1 cellular context compared by ENCODE assay signal in genomic region chr3:105366302-105367062, GRCh38.
TF ChIP-seq lines count a peak whose summit lies in the region.

TSS of gene ALCAM (plus strand) at chr3:105366909.

TF ChIP-seq in H1, 55 proteins besides CTCF, POLR2A, EP300 and RAD21 (continued from another document):
- TF ChIP-seq TCF12 (IDR thresholded peaks at IDR 0.05; ENCODE audit: low read depth, low read length) (no peak), BRCA1 (IDR thresholded peaks at IDR 0.05; ENCODE audit: low read depth, low read length) (no peak), CTBP2 (IDR thresholded peaks at IDR 0.05; ENCODE audit: borderline replicate concordance, insufficient read depth, insufficient read length, low read length) (no peak), CBX5 (IDR thresholded peaks at IDR 0.05; ENCODE audit: low read depth, low read length) (no peak), RBBP5 (IDR thresholded peaks at IDR 0.05; ENCODE audit: borderline replicate concordance, low read depth, low read length) (no peak), NANOG (IDR thresholded peaks at IDR 0.05; ENCODE audit: insufficient read depth, low read depth, low read length, poor library complexity, severe bottlenecking) (no peak), EZH2 (IDR thresholded peaks at IDR 0.05; ENCODE audit: low read depth, low read length, severe bottlenecking) (no peak), HDAC2 (IDR thresholded peaks at IDR 0.05; ENCODE audit: borderline replicate concordance in 1 of 2, low read depth in 2 of 2, low read length in 2 of 2) (no peak), MAFK (IDR thresholded peaks at IDR 0.05; ENCODE audit: low read depth, low read length) (no peak), TAF7 (optimal IDR thresholded peaks at IDR 0.05; ENCODE audit: borderline replicate concordance, low read depth, low read length) (peak; percentile 9), BACH1 (IDR thresholded peaks at IDR 0.05; ENCODE audit: low read length) (no peak), GTF2F1 (IDR thresholded peaks at IDR 0.05; ENCODE audit: borderline replicate concordance, low read depth, low read length) (no peak), NRF1 (IDR thresholded peaks at IDR 0.05; ENCODE audit: low read depth, low read length) (no peak), E2F6 (IDR thresholded peaks at IDR 0.05) (peak; percentile 93), RXRA (IDR thresholded peaks at IDR 0.05; ENCODE audit: insufficient read depth, low read depth, low read length) (no peak), USF2 (IDR thresholded peaks at IDR 0.05; ENCODE audit: low read length) (no peak), SRF (IDR thresholded peaks at IDR 0.05; ENCODE audit: low read depth, low read length) (no peak), CHD1 (IDR thresholded peaks at IDR 0.05; ENCODE audit: low read depth, low read length) (no peak), SAP30 (IDR thresholded peaks at IDR 0.05; ENCODE audit: insufficient read depth, insufficient replicate concordance, low read length) (no peak), CEBPB (IDR thresholded peaks at IDR 0.05; ENCODE audit: low read depth, low read length) (no peak; the same call in 1 of the 2 replicates), PHF8 (conservative IDR thresholded peaks at IDR 0.05; ENCODE audit: low read depth, low read length) (no peak; the same call in 1 of the 2 replicates), ATF3 (IDR thresholded peaks at IDR 0.05; ENCODE audit: insufficient read depth, low read depth, low read length) (no peak), JUN (IDR thresholded peaks at IDR 0.05; ENCODE audit: low read depth, low read length) (no peak), SIX5 (IDR thresholded peaks at IDR 0.05; ENCODE audit: low read depth, low read length) (no peak), JUND (IDR thresholded peaks at IDR 0.05; ENCODE audit: low read length) (no peak), HDAC6 (IDR thresholded peaks at IDR 0.05; ENCODE audit: low read depth, low read length) (no peak), BCL11A (IDR thresholded peaks at IDR 0.05; ENCODE audit: low read depth in 2 of 2, low read length in 2 of 2) (no peak), CHD2 (IDR thresholded peaks at IDR 0.05; ENCODE audit: low read length) (peak; percentile 60; the same call in 1 of the 2 replicates), YY1 (IDR thresholded peaks at IDR 0.05; ENCODE audit: low read depth, low read length) (no peak), ASH2L (IDR thresholded peaks at IDR 0.05; ENCODE audit: low read length) (peak; percentile 93), KDM1A (IDR thresholded peaks at IDR 0.05; ENCODE audit: borderline replicate concordance, low read length) (no peak), TEAD4 (IDR thresholded peaks at IDR 0.05; ENCODE audit: low read depth, low read length) (no peak), ZNF274 (IDR thresholded peaks at IDR 0.05; ENCODE audit: borderline replicate concordance, extremely low read depth, low read length) (no peak), CREB1 (IDR thresholded peaks at IDR 0.05) (0 out of 2 replicates have a peak, but pooled peaks have one; percentile 25), MAX (IDR thresholded peaks at IDR 0.05) (peak; percentile 97), TAF1 (IDR thresholded peaks at IDR 0.05; ENCODE audit: low read depth, low read length) (peak; percentile 39; the same call in 1 of the 2 replicates), EGR1 (IDR thresholded peaks at IDR 0.05; ENCODE audit: borderline replicate concordance, low read depth, low read length) (no peak), CBX8 (IDR thresholded peaks at IDR 0.05; ENCODE audit: borderline replicate concordance, low read depth, low read length) (no peak), SP4 (IDR thresholded peaks at IDR 0.05; ENCODE audit: low read length) (no peak), POU5F1 (IDR thresholded peaks at IDR 0.05; ENCODE audit: low read depth, low read length) (no peak)
- TF ChIP-seq, protein P1, sequence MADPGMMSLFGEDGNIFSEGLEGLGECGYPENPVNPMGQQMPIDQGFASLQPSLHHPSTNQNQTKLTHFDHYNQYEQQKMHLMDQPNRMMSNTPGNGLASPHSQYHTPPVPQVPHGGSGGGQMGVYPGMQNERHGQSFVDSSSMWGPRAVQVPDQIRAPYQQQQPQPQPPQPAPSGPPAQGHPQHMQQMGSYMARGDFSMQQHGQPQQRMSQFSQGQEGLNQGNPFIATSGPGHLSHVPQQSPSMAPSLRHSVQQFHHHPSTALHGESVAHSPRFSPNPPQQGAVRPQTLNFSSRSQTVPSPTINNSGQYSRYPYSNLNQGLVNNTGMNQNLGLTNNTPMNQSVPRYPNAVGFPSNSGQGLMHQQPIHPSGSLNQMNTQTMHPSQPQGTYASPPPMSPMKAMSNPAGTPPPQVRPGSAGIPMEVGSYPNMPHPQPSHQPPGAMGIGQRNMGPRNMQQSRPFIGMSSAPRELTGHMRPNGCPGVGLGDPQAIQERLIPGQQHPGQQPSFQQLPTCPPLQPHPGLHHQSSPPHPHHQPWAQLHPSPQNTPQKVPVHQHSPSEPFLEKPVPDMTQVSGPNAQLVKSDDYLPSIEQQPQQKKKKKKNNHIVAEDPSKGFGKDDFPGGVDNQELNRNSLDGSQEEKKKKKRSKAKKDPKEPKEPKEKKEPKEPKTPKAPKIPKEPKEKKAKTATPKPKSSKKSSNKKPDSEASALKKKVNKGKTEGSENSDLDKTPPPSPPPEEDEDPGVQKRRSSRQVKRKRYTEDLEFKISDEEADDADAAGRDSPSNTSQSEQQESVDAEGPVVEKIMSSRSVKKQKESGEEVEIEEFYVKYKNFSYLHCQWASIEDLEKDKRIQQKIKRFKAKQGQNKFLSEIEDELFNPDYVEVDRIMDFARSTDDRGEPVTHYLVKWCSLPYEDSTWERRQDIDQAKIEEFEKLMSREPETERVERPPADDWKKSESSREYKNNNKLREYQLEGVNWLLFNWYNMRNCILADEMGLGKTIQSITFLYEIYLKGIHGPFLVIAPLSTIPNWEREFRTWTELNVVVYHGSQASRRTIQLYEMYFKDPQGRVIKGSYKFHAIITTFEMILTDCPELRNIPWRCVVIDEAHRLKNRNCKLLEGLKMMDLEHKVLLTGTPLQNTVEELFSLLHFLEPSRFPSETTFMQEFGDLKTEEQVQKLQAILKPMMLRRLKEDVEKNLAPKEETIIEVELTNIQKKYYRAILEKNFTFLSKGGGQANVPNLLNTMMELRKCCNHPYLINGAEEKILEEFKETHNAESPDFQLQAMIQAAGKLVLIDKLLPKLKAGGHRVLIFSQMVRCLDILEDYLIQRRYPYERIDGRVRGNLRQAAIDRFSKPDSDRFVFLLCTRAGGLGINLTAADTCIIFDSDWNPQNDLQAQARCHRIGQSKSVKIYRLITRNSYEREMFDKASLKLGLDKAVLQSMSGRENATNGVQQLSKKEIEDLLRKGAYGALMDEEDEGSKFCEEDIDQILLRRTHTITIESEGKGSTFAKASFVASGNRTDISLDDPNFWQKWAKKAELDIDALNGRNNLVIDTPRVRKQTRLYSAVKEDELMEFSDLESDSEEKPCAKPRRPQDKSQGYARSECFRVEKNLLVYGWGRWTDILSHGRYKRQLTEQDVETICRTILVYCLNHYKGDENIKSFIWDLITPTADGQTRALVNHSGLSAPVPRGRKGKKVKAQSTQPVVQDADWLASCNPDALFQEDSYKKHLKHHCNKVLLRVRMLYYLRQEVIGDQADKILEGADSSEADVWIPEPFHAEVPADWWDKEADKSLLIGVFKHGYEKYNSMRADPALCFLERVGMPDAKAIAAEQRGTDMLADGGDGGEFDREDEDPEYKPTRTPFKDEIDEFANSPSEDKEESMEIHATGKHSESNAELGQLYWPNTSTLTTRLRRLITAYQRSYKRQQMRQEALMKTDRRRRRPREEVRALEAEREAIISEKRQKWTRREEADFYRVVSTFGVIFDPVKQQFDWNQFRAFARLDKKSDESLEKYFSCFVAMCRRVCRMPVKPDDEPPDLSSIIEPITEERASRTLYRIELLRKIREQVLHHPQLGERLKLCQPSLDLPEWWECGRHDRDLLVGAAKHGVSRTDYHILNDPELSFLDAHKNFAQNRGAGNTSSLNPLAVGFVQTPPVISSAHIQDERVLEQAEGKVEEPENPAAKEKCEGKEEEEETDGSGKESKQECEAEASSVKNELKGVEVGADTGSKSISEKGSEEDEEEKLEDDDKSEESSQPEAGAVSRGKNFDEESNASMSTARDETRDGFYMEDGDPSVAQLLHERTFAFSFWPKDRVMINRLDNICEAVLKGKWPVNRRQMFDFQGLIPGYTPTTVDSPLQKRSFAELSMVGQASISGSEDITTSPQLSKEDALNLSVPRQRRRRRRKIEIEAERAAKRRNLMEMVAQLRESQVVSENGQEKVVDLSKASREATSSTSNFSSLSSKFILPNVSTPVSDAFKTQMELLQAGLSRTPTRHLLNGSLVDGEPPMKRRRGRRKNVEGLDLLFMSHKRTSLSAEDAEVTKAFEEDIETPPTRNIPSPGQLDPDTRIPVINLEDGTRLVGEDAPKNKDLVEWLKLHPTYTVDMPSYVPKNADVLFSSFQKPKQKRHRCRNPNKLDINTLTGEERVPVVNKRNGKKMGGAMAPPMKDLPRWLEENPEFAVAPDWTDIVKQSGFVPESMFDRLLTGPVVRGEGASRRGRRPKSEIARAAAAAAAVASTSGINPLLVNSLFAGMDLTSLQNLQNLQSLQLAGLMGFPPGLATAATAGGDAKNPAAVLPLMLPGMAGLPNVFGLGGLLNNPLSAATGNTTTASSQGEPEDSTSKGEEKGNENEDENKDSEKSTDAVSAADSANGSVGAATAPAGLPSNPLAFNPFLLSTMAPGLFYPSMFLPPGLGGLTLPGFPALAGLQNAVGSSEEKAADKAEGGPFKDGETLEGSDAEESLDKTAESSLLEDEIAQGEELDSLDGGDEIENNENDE (IDR thresholded peaks at IDR 0.05; ENCODE audit: insufficient replicate concordance, low read length): no peak
- TF ChIP-seq, protein P2, sequence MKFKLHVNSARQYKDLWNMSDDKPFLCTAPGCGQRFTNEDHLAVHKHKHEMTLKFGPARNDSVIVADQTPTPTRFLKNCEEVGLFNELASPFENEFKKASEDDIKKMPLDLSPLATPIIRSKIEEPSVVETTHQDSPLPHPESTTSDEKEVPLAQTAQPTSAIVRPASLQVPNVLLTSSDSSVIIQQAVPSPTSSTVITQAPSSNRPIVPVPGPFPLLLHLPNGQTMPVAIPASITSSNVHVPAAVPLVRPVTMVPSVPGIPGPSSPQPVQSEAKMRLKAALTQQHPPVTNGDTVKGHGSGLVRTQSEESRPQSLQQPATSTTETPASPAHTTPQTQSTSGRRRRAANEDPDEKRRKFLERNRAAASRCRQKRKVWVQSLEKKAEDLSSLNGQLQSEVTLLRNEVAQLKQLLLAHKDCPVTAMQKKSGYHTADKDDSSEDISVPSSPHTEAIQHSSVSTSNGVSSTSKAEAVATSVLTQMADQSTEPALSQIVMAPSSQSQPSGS (IDR thresholded peaks at IDR 0.05; ENCODE audit: low read length): no peak
